ENCODE assay signal across 18 cellular contexts in genomic region chr10:103885617-103886016, GRCh38. TPM values are rescaled to one million over a fixed set of nuclear protein-coding genes. Genes with fewer than 3 reads are reported as not detected.
A peak's percentile ranks its signal among the peaks of the same experiment; 100 is the strongest.
DNase-seq lines count a peak whose midpoint lies in the region; TF ChIP-seq lines count a peak whose summit lies in the region.
"Had no signal": no experiment of that assay in that cellular context is flagged by ENCODE, and none has a peak within 500 bp of the region (broad histone marks: within the 10 kb centered on the region; RNA-seq: fewer than 3 reads in every experiment).

No MANE protein-coding gene starts in this region.

- H2AFZ ChIP-seq in ACC112 (ENCODE audit: low read length, unreplicated experiment) (no peak overlapping the region), GM23248 (no peak overlapping the region)

- no peak for TF ChIP-seq POLR2A in uterus (IDR thresholded peaks at IDR 0.05)

- H3K27ac Mint-ChIP-seq in endodermal cell, result no peak overlapping the region

- TF ChIP-seq CTCF in choroid plexus epithelial cell (conservative IDR thresholded peaks at IDR 0.05; ENCODE audit: low read depth, low read length) (no peak), uterus (IDR thresholded peaks at IDR 0.05) (no peak), endodermal cell (conservative IDR thresholded peaks at IDR 0.05) (no peak)

- H3K36me3 Mint-ChIP-seq in endodermal cell (ENCODE audit: low read depth), result peaks cover 10% of the 10 kb centered on the region

- H3K36me3 ChIP-seq in ACC112 (ENCODE audit: insufficient read depth, low read length) (no peaks in the 10 kb centered on the region), GM23248 (ENCODE audit: low read depth) (0 out of 2 replicates have a peak, but pooled peaks cover 4% of the 10 kb centered on the region), uterus (no peaks in the 10 kb centered on the region), endodermal cell (ENCODE audit: control insufficient read depth, insufficient read depth, low read length) (no peaks in the 10 kb centered on the region)
- H3K36me3 ChIP-seq: ovary had no signal

- intact Hi-C loops in uterus (cut with DNase I; ENCODE audit: low total_unique reads), result no loop called here

- H3K9me3 ChIP-seq in GM23248 (ENCODE audit: low read depth), result no peaks in the 10 kb centered on the region
- no peaks in the 10 kb centered on the region for H3K9me3 ChIP-seq in uterus
- H3K9me3 ChIP-seq in endodermal cell (ENCODE audit: control insufficient read depth, low read length), result no peaks in the 10 kb centered on the region
- H3K9me3 ChIP-seq: ovary had no signal

- H3K9ac ChIP-seq in GM23248 (0 out of 2 replicates have a peak overlapping the region, but pooled peaks have one; percentile 7), endodermal cell (ENCODE audit: extremely low read depth, low read length, poor library complexity, severe bottlenecking) (no peak overlapping the region)

- H3K9me2 ChIP-seq in GM23248 (ENCODE audit: insufficient read depth), result no peaks in the 10 kb centered on the region

- 33 to 49% methylated on average over 6 of the region's 6 CpGs for WGBS in GM23248 (ENCODE audit: low coverage in 1 of 2, low lambda C conversion rate in 2 of 2, missing lambda C conversion rate in 2 of 2), 2 experiments
- WGBS in endodermal cell (ENCODE audit: insufficient coverage in 1 of 2, insufficient read length in 1 of 2), 2 experiments, result 63 to 89% methylated on average over 2 to 6 of the region's 6 CpGs

- H3K4me3 ChIP-seq in ACC112 (ENCODE audit: low read depth, low read length) (no peak overlapping the region), GM23248 (no peak overlapping the region), choroid plexus epithelial cell (ENCODE audit: low read depth, low read length) (no peak overlapping the region), uterus (no peak overlapping the region), endodermal cell (ENCODE audit: low read length) (no peak overlapping the region)
- H3K4me3 ChIP-seq: ovary had no signal

- H3K27me3 ChIP-seq in ACC112 (ENCODE audit: insufficient read depth, low read length) (no peaks in the 10 kb centered on the region), GM23248 (replicated peaks; ENCODE audit: insufficient read depth) (no peaks in the 10 kb centered on the region), uterus (no peaks in the 10 kb centered on the region), endodermal cell (ENCODE audit: control insufficient read depth, insufficient read depth, low read length, poor library complexity, severe bottlenecking) (no peaks in the 10 kb centered on the region)
- H3K27me3 ChIP-seq: ovary had no signal

- DNase-seq in GM23248 (peak; percentile 73), choroid plexus epithelial cell (ENCODE audit: low read depth) (peak; percentile 96), iris pigment epithelial cell (ENCODE audit: low read depth) (peak; percentile 71), uterus (no peak), NCI-H1417 treated with DMSO at 0.1 percent for 48 hours (lab: John Stamatoyannopoulos, UW) (no peak), NCI-H146 (lab: John Stamatoyannopoulos, UW) (no peak), endodermal cell (no peak)
- DNase-seq: ACHN; activated CD4-positive, alpha-beta T cell treated with anti-CD3 and anti-CD28 coated beads, Interleukin-2, amount 50 U/mL, for 4 hours; activated CD8-positive, alpha-beta memory T cell treated with anti-CD3 and anti-CD28 coated beads, Interleukin-2, amount 50 U/mL, for 48 hours; activated effector memory CD4-positive, alpha-beta T cell treated with Interleukin-2 at 50 U/mL for 16 hours; naive thymus-derived CD4-positive, alpha-beta T cell; NCI-H1417; NCI-H524 treated with DMSO at 0.1 percent for 48 hours; ovary; right cardiac atrium had no signal

- no peaks in the 10 kb centered on the region for H3K27me3 Mint-ChIP-seq in endodermal cell (ENCODE audit: insufficient read depth)
- H3K27me3 Mint-ChIP-seq: central memory CD8-positive, alpha-beta T cell; naive thymus-derived CD4-positive, alpha-beta T cell had no signal

- no peaks in the 10 kb centered on the region for H3K9me3 Mint-ChIP-seq in endodermal cell
- H3K9me3 Mint-ChIP-seq: central memory CD8-positive, alpha-beta T cell; naive thymus-derived CD4-positive, alpha-beta T cell had no signal

- in situ Hi-C loops in GM23248 (cut with MboI), result loop anchor here (25.0 kb wide), 1 partner anchor 327 kb away; no protein-coding TSS in a partner anchor

- peaks cover 29% of the 10 kb centered on the region for H3F3A ChIP-seq in GM23248 (ENCODE audit: insufficient read depth)

- no peaks in the 10 kb centered on the region for H3K79me2 ChIP-seq in ACC112 (ENCODE audit: control insufficient read depth, insufficient read depth, low read length, unreplicated experiment)
- no peaks in the 10 kb centered on the region for H3K79me2 ChIP-seq in GM23248 (ENCODE audit: insufficient read depth)

- H3K4me1 Mint-ChIP-seq in endodermal cell, result peaks cover 6% of the 10 kb centered on the region

- H4K20me1 ChIP-seq in GM23248 (ENCODE audit: insufficient read depth), result no peaks in the 10 kb centered on the region

- no peak overlapping the region for H3K4me2 ChIP-seq in GM23248 (ENCODE audit: unreplicated experiment)

- H3K4me1 ChIP-seq in ACC112 (ENCODE audit: control insufficient read depth, insufficient read depth, low read length, unreplicated experiment) (peaks cover 26% of the 10 kb centered on the region), GM23248 (ENCODE audit: insufficient read depth) (peaks cover 15% of the 10 kb centered on the region), uterus (no peaks in the 10 kb centered on the region), endodermal cell (ENCODE audit: control insufficient read depth, insufficient read depth, low read length) (no peaks in the 10 kb centered on the region)

- H3K4me3 Mint-ChIP-seq in endodermal cell, result no peak overlapping the region
- H3K4me3 Mint-ChIP-seq: central memory CD8-positive, alpha-beta T cell; naive thymus-derived CD4-positive, alpha-beta T cell had no signal

- H3K27ac ChIP-seq in ACC112 (ENCODE audit: low read depth, low read length) (peak overlapping the region; percentile 64), GM23248 (peak overlapping the region; percentile 55), uterus (no peak overlapping the region), endodermal cell (ENCODE audit: low read depth, low read length) (no peak overlapping the region)
- H3K27ac ChIP-seq: ovary had no signal

RNA-seq across cellular contexts. Expression of gene SH3PXD2A, which starts 30.2 kb away (rescaled TPM):
- 58.0 and 64.0 TPM in 2 replicates for total RNA-seq in GM23248 (2014; rRNA removed; shearing (Covaris generic))
- polyA plus RNA-seq in GM23248 (2016; fragmentation: Nextera tagmentation; extraction: Ambion mirVana), result 31.4 and 34.0 TPM in 2 replicates
- total RNA-seq in uterus (100 to 1,000 TPM in 1 of 4 donors, 10 to 100 TPM in 3; 12.6 to 117 (median 46.6) TPM), endodermal cell (10 to 100 TPM; 15.7 to 22.6 TPM)
- 11.5 TPM for polyA plus RNA-seq in endodermal cell (2013, experiment 1 of 2)
- polyA plus RNA-seq in endodermal cell (2013, experiment 2 of 2), result 11.0 TPM

RNA-seq across cellular contexts. Expression of gene STN1, which starts 32.4 kb away (rescaled TPM):
- total RNA-seq in GM23248 (2014; rRNA removed; shearing (Covaris generic)), result 20.5 and 23.5 TPM in 2 replicates
- polyA plus RNA-seq in GM23248 (2016; fragmentation: Nextera tagmentation; extraction: Ambion mirVana), result 20.8 and 21.6 TPM in 2 replicates
- 10 to 100 TPM; 20.0 to 29.2 (median 27.0) TPM for total RNA-seq in uterus
- total RNA-seq in endodermal cell, result 10 to 100 TPM; 13.5 to 19.9 TPM
- polyA plus RNA-seq in endodermal cell (2013, experiment 1 of 2), result 19.2 TPM
- 17.2 TPM for polyA plus RNA-seq in endodermal cell (2013, experiment 2 of 2)

Comparison
In these comparisons a context has a peak if more than half of its experiments do, and no peak if none do; other contexts are left out.
1. H3K27ac ChIP-seq: peak in ACC112 (single experiment) and GM23248 (single experiment); none in uterus (0 of 2) and endodermal cell (single experiment).
2. DNase-seq: peak in GM23248 (single experiment), choroid plexus epithelial cell (single experiment) and iris pigment epithelial cell (single experiment); none in uterus (0 of 2), NCI-H1417 treated with DMSO at 0.1 percent for 48 hours (single experiment), NCI-H146 (single experiment) and endodermal cell (single experiment).